ENCODE assay signal across 13 cellular contexts in genomic region chr1:12168451-12169160, GRCh38. TPM values are rescaled to one million over a fixed set of nuclear protein-coding genes. Genes with fewer than 3 reads are reported as not detected.
DNase-seq lines count a peak whose midpoint lies in the region; ATAC-seq and TF ChIP-seq lines count a peak whose summit lies in the region.
"Had no signal": no experiment of that assay in that cellular context is flagged by ENCODE, and none has a peak within 500 bp of the region (broad histone marks: within the 10 kb centered on the region; RNA-seq: fewer than 3 reads in every experiment).

No MANE protein-coding gene starts in this region.

- H3K27me3 ChIP-seq in CD8-positive, alpha-beta T cell (ENCODE audit: insufficient read depth, low read length): no peaks in the 10 kb centered on the region
- H3K27me3 ChIP-seq in psoas muscle (ENCODE audit: insufficient read depth in 3 of 3, low read length in 2 of 3) (peaks cover 0 to 12% (median 2%) of the 10 kb centered on the region in 3 donors), endodermal cell (ENCODE audit: control insufficient read depth, insufficient read depth, low read length, poor library complexity, severe bottlenecking) (peaks cover 43% of the 10 kb centered on the region)

- peaks cover 3% of the 10 kb centered on the region for H3K9me3 Mint-ChIP-seq in CD8-positive, alpha-beta T cell
- no peaks in the 10 kb centered on the region for H3K9me3 Mint-ChIP-seq in endodermal cell

- no peak for ATAC-seq in CD8-positive, alpha-beta T cell
- ATAC-seq in psoas muscle (no peak), GM19467 (IDR thresholded peaks at IDR 0.05; ENCODE audit: unreplicated experiment) (no peak), HG03457 (IDR thresholded peaks at IDR 0.05; ENCODE audit: unreplicated experiment) (no peak)

- WGBS in psoas muscle, 3 donors: 69 to 70% (median 69%) methylated on average over 16 to 17 of the region's 17 CpGs
- WGBS in endodermal cell (ENCODE audit: insufficient coverage in 1 of 2, insufficient read length in 1 of 2), 2 experiments: 78 to 80% methylated on average over 8 to 17 of the region's 17 CpGs

- peak overlapping the region; percentile 99 for H3K4me3 Mint-ChIP-seq in CD8-positive, alpha-beta T cell
- no peak overlapping the region for H3K4me3 Mint-ChIP-seq in endodermal cell

- intact Hi-C loops in CD8-positive, alpha-beta T cell (cut with DNase I, micrococcal nuclease): loop anchor here in 1 of 2 experiments (5.0 kb wide), 1 partner anchor 36 kb away; no protein-coding TSS in a partner anchor
- intact Hi-C loops in psoas muscle (cut with DNase I): no loop called here

- peaks cover 45% of the 10 kb centered on the region for H3K4me1 ChIP-seq in CD8-positive, alpha-beta T cell (ENCODE audit: insufficient read depth, low read length)
- H3K4me1 ChIP-seq in psoas muscle: no peaks in the 10 kb centered on the region
- no peaks in the 10 kb centered on the region for H3K4me1 ChIP-seq in endodermal cell (ENCODE audit: control insufficient read depth, insufficient read depth, low read length)

- H3K27ac ChIP-seq in CD8-positive, alpha-beta T cell (ENCODE audit: low read depth, low read length): peak overlapping the region; percentile 61
- H3K27ac ChIP-seq in psoas muscle (peak overlapping the region; percentile 74), endodermal cell (ENCODE audit: low read depth, low read length) (no peak overlapping the region)

- POLR2A ChIA-PET in CD8-positive, alpha-beta T cell (lab: Charles Lee): interaction anchor here (1.1 to 2.5 kb wide), 4 partner anchors 9 to 43 kb away, joined by 3 to 17 read pairs (median 8); no protein-coding TSS in a partner anchor

- H3K4me3 ChIP-seq in CD8-positive, alpha-beta T cell (ENCODE audit: low read depth, low read length): peak overlapping the region; percentile 68
- H3K4me3 ChIP-seq in WI38 (ENCODE audit: low read depth, low read length) (peak overlapping the region; percentile 9; the same call in 1 of the 2 replicates), fibroblast of villous mesenchyme (ENCODE audit: low read depth, low read length) (peak overlapping the region; percentile 73), psoas muscle (peak overlapping the region; percentile 74), endodermal cell (ENCODE audit: low read length) (no peak overlapping the region)

- DNase-seq in CD8-positive, alpha-beta T cell: no peak
- DNase-seq in fibroblast of villous mesenchyme (ENCODE audit: low read depth): no peak
- DNase-seq in psoas muscle: no peak
- no peak for DNase-seq in endodermal cell
- no peak for DNase-seq in RKO (ENCODE audit: low spot score)
- DNase-seq: cortex of kidney; DMS79 treated with DMSO at 0.1 percent for 48 hours; NCI-H2227 treated with DMSO at 0.1 percent for 48 hours; stimulated activated naive CD4-positive, alpha-beta T cell treated with Interleukin-2 at 50 U/mL for 16 hours had no signal

- H3K27me3 Mint-ChIP-seq in CD8-positive, alpha-beta T cell (ENCODE audit: low read depth): no peaks in the 10 kb centered on the region
- H3K27me3 Mint-ChIP-seq in endodermal cell (ENCODE audit: insufficient read depth): peaks cover 54% of the 10 kb centered on the region

- CTCF ChIA-PET in CD8-positive, alpha-beta T cell (lab: Charles Lee): interaction anchor here (1.0 to 6.6 kb wide), 5 partner anchors 10 to 44 kb away, joined by 3 to 47 read pairs (median 6); no protein-coding TSS in a partner anchor

- peak overlapping the region; percentile 98 for H3K27ac Mint-ChIP-seq in CD8-positive, alpha-beta T cell
- H3K27ac Mint-ChIP-seq in endodermal cell: no peak overlapping the region

- H3K9ac ChIP-seq in endodermal cell (ENCODE audit: extremely low read depth, low read length, poor library complexity, severe bottlenecking): no peak overlapping the region

- TF ChIP-seq CTCF in CD8-positive, alpha-beta T cell (IDR thresholded peaks at IDR 0.05): no peak
- no peak for TF ChIP-seq CTCF in WI38 (IDR thresholded peaks at IDR 0.05; ENCODE audit: low read depth, low read length)
- no peak for TF ChIP-seq CTCF in fibroblast of villous mesenchyme (IDR thresholded peaks at IDR 0.05; ENCODE audit: insufficient read depth, low read depth, low read length)
- no peak for TF ChIP-seq CTCF in psoas muscle (IDR thresholded peaks at IDR 0.05)
- TF ChIP-seq CTCF in endodermal cell (conservative IDR thresholded peaks at IDR 0.05): no peak

- no peaks in the 10 kb centered on the region for H3K9me3 ChIP-seq in CD8-positive, alpha-beta T cell (ENCODE audit: low read length)
- no peaks in the 10 kb centered on the region for H3K9me3 ChIP-seq in psoas muscle
- H3K9me3 ChIP-seq in endodermal cell (ENCODE audit: control insufficient read depth, low read length): no peaks in the 10 kb centered on the region

- H3K36me3 Mint-ChIP-seq in CD8-positive, alpha-beta T cell: peaks cover 14% of the 10 kb centered on the region
- no peaks in the 10 kb centered on the region for H3K36me3 Mint-ChIP-seq in endodermal cell (ENCODE audit: low read depth)

- H3K36me3 ChIP-seq in CD8-positive, alpha-beta T cell (ENCODE audit: insufficient read depth, low read length): no peaks in the 10 kb centered on the region
- H3K36me3 ChIP-seq in psoas muscle (ENCODE audit: insufficient read depth in 1 of 2, low read depth in 1 of 2) (no peaks in the 10 kb centered on the region), endodermal cell (ENCODE audit: control insufficient read depth, insufficient read depth, low read length) (no peaks in the 10 kb centered on the region)

- H3K4me1 Mint-ChIP-seq in CD8-positive, alpha-beta T cell (ENCODE audit: low read depth): peaks cover 60% of the 10 kb centered on the region
- H3K4me1 Mint-ChIP-seq in endodermal cell: peaks cover 7% of the 10 kb centered on the region

RNA-seq across cellular contexts. Expression of gene TNFRSF1B, which starts 1.8 kb away (rescaled TPM):
- total RNA-seq in CD8-positive, alpha-beta T cell: 100 to 1,000 TPM in 1 of 2 experiments, 10 to 100 TPM in 1; 82.6 to 100 TPM
- total RNA-seq in fibroblast of villous mesenchyme (8.7 and 25.9 TPM in 2 replicates), psoas muscle (10 to 100 TPM in 1 of 4 donors, 1 to 10 TPM in 3; 7.5 to 12.8 (median 8.8) TPM), endodermal cell (under 1 TPM; 0.24 to 0.40 TPM)
- 1 to 10 TPM; 5.1 to 7.6 (median 5.8) TPM for polyA plus RNA-seq in psoas muscle
- 1.7 TPM for polyA plus RNA-seq in endodermal cell (2013, experiment 1 of 2)
- 0.95 TPM for polyA plus RNA-seq in endodermal cell (2013, experiment 2 of 2)
- polyA plus RNA-seq: neural cell had no signal
